Comparison of ENCODE assay signal across 22 cellular contexts in the genomic region with DNA sequence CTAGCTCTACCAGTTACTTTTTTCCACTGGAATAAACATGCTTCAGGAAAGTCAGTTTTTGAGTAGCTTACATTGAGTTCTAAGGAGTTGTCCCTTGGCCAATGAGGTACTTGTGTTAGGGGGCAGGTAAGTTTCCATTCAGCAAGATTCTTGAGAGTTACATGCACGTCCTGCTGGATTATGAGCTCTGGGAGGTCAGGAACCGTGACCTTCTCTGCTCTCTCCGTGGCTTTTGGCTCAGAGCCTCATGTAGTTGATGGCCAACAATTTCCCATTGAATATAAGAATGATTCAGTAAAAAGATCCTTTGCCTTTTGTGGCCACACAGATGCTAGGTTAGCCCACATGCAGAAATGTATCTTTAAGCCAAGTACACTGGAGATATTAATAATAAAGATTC.
DNase-seq lines count a peak whose midpoint lies in the region; ATAC-seq, FAIRE-seq and TF ChIP-seq lines count a peak whose summit lies in the region.
"Had no signal": no experiment of that assay in that cellular context is flagged by ENCODE, and none has a peak within 500 bp of the region (broad histone marks: within the 10 kb centered on the region; RNA-seq: fewer than 3 reads in every experiment).

No MANE protein-coding gene starts in this region.

- H3K27ac ChIP-seq in left ventricle myocardium inferior (replicated peaks) = peak overlapping the region; percentile 38
- H3K27ac ChIP-seq in right atrium auricular region = no peak overlapping the region

- H3K4me3 ChIP-seq in left ventricle myocardium inferior (no peak overlapping the region), right atrium auricular region (no peak overlapping the region), LNCaP clone FGC (ENCODE audit: low read depth, low read length) (no peak overlapping the region)
- H3K4me3 ChIP-seq: HAP-1 had no signal

- ATAC-seq in HG02938 (IDR thresholded peaks at IDR 0.05; ENCODE audit: unreplicated experiment) = no peak
- ATAC-seq: SK-N-SH treated with all-trans-retinoic acid at 6 μM for 48 hours, T-cell had no signal

- peak; percentile 83 for FAIRE-seq in RCC 7860 (lab: Jason Lieb, UNC)
- FAIRE-seq: HTR-8/SVneo had no signal

- intact Hi-C loops in left ventricle myocardium inferior (cut with micrococcal nuclease) = no loop called here
- intact Hi-C loops in posterior cingulate gyrus (cut with DNase I) = no loop called here

- H3K27me3 ChIP-seq in left ventricle myocardium inferior (ENCODE audit: low read depth) = peaks cover 32% of the 10 kb centered on the region
- no peaks in the 10 kb centered on the region for H3K27me3 ChIP-seq in right atrium auricular region

- TF ChIP-seq CTCF in left ventricle myocardium inferior (IDR thresholded peaks at IDR 0.05; ENCODE audit: borderline replicate concordance) = no peak
- no peak for TF ChIP-seq CTCF in right atrium auricular region (IDR thresholded peaks at IDR 0.05)
- no peak for TF ChIP-seq CTCF in LNCaP clone FGC (IDR thresholded peaks at IDR 0.05; ENCODE audit: control insufficient read depth, extremely low read depth, insufficient read depth)

- DNase-seq in left ventricle myocardium inferior (no peak), right atrium auricular region (ENCODE audit: low spot score) (no peak), LNCaP clone FGC (ENCODE audit: low read depth) (peak; percentile 61), RCC 7860 (ENCODE audit: low spot score) (peak; percentile 19), posterior cingulate gyrus (no peak)
- DNase-seq in effector CD4-positive, alpha-beta T cell = no peak
- DNase-seq: AML-193, GF-D8, Karpas-422, NCI-H1105 treated with DMSO at 0.1 percent for 48 hours, NCI-H187, NCI-H2107, NCI-H226, NCI-H526, OCI-M1, RPMI8226, SHP77 treated with DMSO at 0.1 percent for 48 hours, T-cell had no signal

- H3K4me1 ChIP-seq in left ventricle myocardium inferior (no peaks in the 10 kb centered on the region), right atrium auricular region (no peaks in the 10 kb centered on the region)

- H3K36me3 ChIP-seq in left ventricle myocardium inferior = no peaks in the 10 kb centered on the region
- no peaks in the 10 kb centered on the region for H3K36me3 ChIP-seq in right atrium auricular region
- H3K36me3 ChIP-seq: HAP-1 had no signal

- H3K9me3 ChIP-seq in left ventricle myocardium inferior (replicated peaks) (peaks cover 6% of the 10 kb centered on the region), right atrium auricular region (no peaks in the 10 kb centered on the region)
- H3K9me3 ChIP-seq: HAP-1 had no signal

Comparison
In these comparisons a context has a peak if more than half of its experiments do, and no peak if none do; other contexts are left out.
1. DNase-seq: peak in LNCaP clone FGC (single experiment) and RCC 7860 (single experiment); none in left ventricle myocardium inferior (single experiment), right atrium auricular region (single experiment), posterior cingulate gyrus (0 of 10) and effector CD4-positive, alpha-beta T cell (single experiment).